ENCODE assay signal across 8 cellular contexts in genomic region chr5:173119719-173120118, GRCh38.
"Had no signal": no experiment of that assay in that cellular context is flagged by ENCODE, and none has a peak within 500 bp of the region (broad histone marks: within the 10 kb centered on the region; RNA-seq: fewer than 3 reads in every experiment).

No MANE protein-coding gene starts in this region.

- H3K4me3 Mint-ChIP-seq: IgD-negative memory B cell had no signal

- H3K27me3 Mint-ChIP-seq: IgD-negative memory B cell had no signal

- H3K4me2 ChIP-seq: KMS-11 had no signal

- H3K27ac Mint-ChIP-seq: IgD-negative memory B cell had no signal

- DNase-seq: IMR-90, KBM-7, KG1 had no signal

- ATAC-seq: HepG2 had no signal

- FAIRE-seq: HepG2, HTR-8/SVneo had no signal

- H3K27ac ChIP-seq: HL-60, KMS-11 had no signal

- H3K9ac ChIP-seq: KMS-11 had no signal
